22 cellular contexts compared by ENCODE assay signal in genomic region chr6:104421650-104422049, GRCh38.
"Had no signal": no experiment of that assay in that cellular context is flagged by ENCODE, and none has a peak within 500 bp of the region (broad histone marks: within the 10 kb centered on the region; RNA-seq: fewer than 3 reads in every experiment).

No MANE protein-coding gene starts in this region.

- H3K4me3 ChIP-seq: lung, ovary, psoas muscle, sigmoid colon, stomach, thyroid gland, vagina had no signal

- ATAC-seq: left lobe of liver; natural killer cell; psoas muscle; right cardiac atrium; stimulated activated effector memory CD8-positive, alpha-beta T cell treated with anti-CD3 and anti-CD28 coated beads, Interleukin-12 subunit alpha, Interleukin-12 subunit beta, amount 100 ng/mL, for 72 hours had no signal

- H3K9me3 ChIP-seq: ovary, psoas muscle, sigmoid colon, stomach, thyroid gland, vagina had no signal

- H3K4me1 Mint-ChIP-seq: immature natural killer cell; memory B cell; natural killer cell; stimulated activated effector memory CD8-positive, alpha-beta T cell treated with anti-CD3 and anti-CD28 coated beads, Interleukin-12 subunit alpha, Interleukin-12 subunit beta, amount 100 ng/mL, for 72 hours had no signal

- H3K36me3 Mint-ChIP-seq: memory B cell; natural killer cell; stimulated activated effector memory CD8-positive, alpha-beta T cell treated with anti-CD3 and anti-CD28 coated beads, Interleukin-12 subunit alpha, Interleukin-12 subunit beta, amount 100 ng/mL, for 72 hours had no signal

- H3K27ac ChIP-seq: ovary, psoas muscle, sigmoid colon, stomach, thyroid gland, vagina had no signal

- DNase-seq: hypothalamus; immature natural killer cell; islet precursor cell; kidney glomerular epithelial cell; natural killer cell; occipital lobe; ovary; posterior cingulate gyrus; psoas muscle; right cardiac atrium; sigmoid colon; stimulated activated CD4-positive, alpha-beta T cell treated with anti-CD3 and anti-CD28 coated beads, Interleukin-2, amount 100 ng/mL, for 24 hours; stimulated activated CD4-positive, alpha-beta T cell treated with anti-CD3 and anti-CD28 coated beads, Interleukin-4, amount 100 ng/mL, for 24 hours; stimulated activated naive CD4-positive, alpha-beta T cell treated with Interleukin-2 at 50 U/mL for 16 hours; stomach; thyroid gland; trophoblast cell had no signal

- H3K27ac Mint-ChIP-seq: immature natural killer cell; memory B cell; natural killer cell; stimulated activated effector memory CD8-positive, alpha-beta T cell treated with anti-CD3 and anti-CD28 coated beads, Interleukin-12 subunit alpha, Interleukin-12 subunit beta, amount 100 ng/mL, for 72 hours had no signal

- H3K36me3 ChIP-seq: ovary, sigmoid colon, stomach, thyroid gland, vagina had no signal

- H3K4me3 Mint-ChIP-seq: immature natural killer cell; memory B cell; natural killer cell; stimulated activated effector memory CD8-positive, alpha-beta T cell treated with anti-CD3 and anti-CD28 coated beads, Interleukin-12 subunit alpha, Interleukin-12 subunit beta, amount 100 ng/mL, for 72 hours had no signal

- H3K4me1 ChIP-seq: psoas muscle, sigmoid colon, stomach, thyroid gland, vagina had no signal

- H3K27me3 ChIP-seq: ovary, sigmoid colon, stomach, thyroid gland, vagina had no signal
